In the genomic region with DNA sequence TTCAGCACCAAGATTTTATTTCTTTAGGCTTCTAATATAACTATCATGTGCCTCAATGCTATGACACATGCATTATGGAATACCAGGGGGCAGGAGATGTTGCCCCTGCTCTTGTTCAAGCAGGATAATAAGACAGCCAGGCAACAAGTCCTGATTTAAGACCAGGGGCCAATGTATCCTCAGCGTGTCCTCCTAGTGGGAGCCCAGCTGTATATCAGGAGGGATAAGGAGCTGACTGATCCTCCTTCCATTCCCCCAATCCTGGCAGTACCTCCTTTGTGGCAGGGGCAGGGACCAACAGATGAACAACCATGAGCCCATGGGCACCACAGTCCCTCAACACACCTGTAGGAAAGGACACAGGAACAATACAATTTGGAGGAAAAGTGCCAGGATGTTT, we compare ENCODE assay signal across 1 cellular context.
TF ChIP-seq lines count a peak whose summit lies in the region.

No MANE protein-coding gene starts in this region.

TF ChIP-seq in H1, 55 proteins besides CTCF, POLR2A, EP300 and RAD21:
- TF ChIP-seq GABPA (IDR thresholded peaks at IDR 0.05; ENCODE audit: borderline replicate concordance, insufficient read depth, low read length), result no peak
- TF ChIP-seq BCL11A (IDR thresholded peaks at IDR 0.05; ENCODE audit: low read depth in 2 of 2, low read length in 2 of 2), result no peak
- no peak for TF ChIP-seq SIRT6 (IDR thresholded peaks at IDR 0.05; ENCODE audit: low read length)
- no peak for TF ChIP-seq TEAD4 (IDR thresholded peaks at IDR 0.05; ENCODE audit: low read depth, low read length)
- TF ChIP-seq SUZ12 (IDR thresholded peaks at IDR 0.05; ENCODE audit: low read length), result no peak
TF ChIP-seq in H1: peak in this region for 0.
